ENCODE assay signal across 20 cellular contexts in genomic region chr4:110107868-110108267, GRCh38.
A peak's percentile ranks its signal among the peaks of the same experiment; 100 is the strongest.
DNase-seq lines count a peak whose midpoint lies in the region; ATAC-seq and TF ChIP-seq lines count a peak whose summit lies in the region.
"Had no signal": no experiment of that assay in that cellular context is flagged by ENCODE, and none has a peak within 500 bp of the region (broad histone marks: within the 10 kb centered on the region; RNA-seq: fewer than 3 reads in every experiment).

No MANE protein-coding gene starts in this region.

- H3F3A ChIP-seq in GM23338 (replicated peaks; ENCODE audit: low read depth): no peaks in the 10 kb centered on the region

- peaks cover 4% of the 10 kb centered on the region for H3K27me3 Mint-ChIP-seq in GM23338 (ENCODE audit: insufficient read depth, low read depth, poor library complexity)
- H3K27me3 Mint-ChIP-seq: activated CD4-positive, alpha-beta memory T cell treated with anti-CD3 and anti-CD28 coated beads for 36 hours; brain; T-cell had no signal

- H3K4me1 ChIP-seq in ACC112 (ENCODE audit: control insufficient read depth, insufficient read depth, low read length, unreplicated experiment): peaks cover 35% of the 10 kb centered on the region
- H3K4me1 ChIP-seq in GM23338 (ENCODE audit: insufficient read depth): peaks cover 47% of the 10 kb centered on the region
- peaks cover 0 to 22% (median 4%) of the 10 kb centered on the region in 3 donors for H3K4me1 ChIP-seq in esophagus squamous epithelium
- H3K4me1 ChIP-seq in prostate gland (replicated peaks): no peaks in the 10 kb centered on the region

- intact Hi-C loops in esophagus squamous epithelium (cut with DNase I) (no loop called here), prostate gland (cut with DNase I) (no loop called here)

- peak overlapping the region; percentile 73; the same call in 1 of the 2 replicates for H3K27ac Mint-ChIP-seq in GM23338
- H3K27ac Mint-ChIP-seq: activated CD4-positive, alpha-beta memory T cell treated with anti-CD3 and anti-CD28 coated beads for 36 hours; activated naive CD4-positive, alpha-beta T cell treated with anti-CD3 and anti-CD28 coated beads, Interleukin-2, amount 50 U/mL, for 72 hours; T-cell had no signal

- H2AFZ ChIP-seq in ACC112 (ENCODE audit: low read length, unreplicated experiment): no peak overlapping the region
- no peak overlapping the region for H2AFZ ChIP-seq in GM23338

- H3K27ac ChIP-seq in ACC112 (ENCODE audit: low read depth, low read length): peak overlapping the region; percentile 94
- no peak overlapping the region; the same call in 1 of the 2 replicates for H3K27ac ChIP-seq in GM23338 (ENCODE audit: low read depth)
- peak overlapping the region; percentile 74 for H3K27ac ChIP-seq in SK-N-MC
- no peak overlapping the region for H3K27ac ChIP-seq in esophagus squamous epithelium
- H3K27ac ChIP-seq in prostate gland: no peak overlapping the region

- no peak overlapping the region for H3K9ac ChIP-seq in SK-N-MC (ENCODE audit: insufficient read length)

- TF ChIP-seq POLR2A in esophagus squamous epithelium (IDR thresholded peaks at IDR 0.05) (no peak), prostate gland (IDR thresholded peaks at IDR 0.05) (no peak)

- H3K4me2 ChIP-seq in GM23338: no peak overlapping the region

- peaks cover 66% of the 10 kb centered on the region for H3K4me1 Mint-ChIP-seq in GM23338

- H3K27me3 ChIP-seq in ACC112 (ENCODE audit: insufficient read depth, low read length) (no peaks in the 10 kb centered on the region), GM23338 (ENCODE audit: insufficient read depth) (no peaks in the 10 kb centered on the region), esophagus squamous epithelium (no peaks in the 10 kb centered on the region), prostate gland (replicated peaks; ENCODE audit: insufficient read depth) (no peaks in the 10 kb centered on the region)

- DNase-seq in GM23338 (ENCODE audit: low spot score) (no peak), SK-N-MC (ENCODE audit: low read depth, low spot score) (no peak), fibroblast of pulmonary artery (ENCODE audit: low read depth) (peak; percentile 58), esophagus squamous epithelium (lab: John Stamatoyannopoulos, UW) (no peak), prostate gland (ENCODE audit: low spot score) (no peak)
- no peak for DNase-seq in activated naive CD4-positive, alpha-beta T cell treated with anti-CD3 and anti-CD28 coated beads, Interleukin-2, amount 50 U/mL, for 16 hours
- DNase-seq: activated CD4-positive, alpha-beta memory T cell treated with anti-CD3 and anti-CD28 coated beads for 36 hours; activated T-cell treated with anti-CD3 and anti-CD28 coated beads, Interleukin-2, amount 50 U/mL, for 4 hours; hypothalamus; KBM-7; NCI-H1417 treated with DMSO at 0.1 percent for 48 hours; NCI-H2171 treated with DMSO at 0.1 percent for 48 hours; right cardiac atrium; RPMI8226; T-cell had no signal

- H3K79me2 ChIP-seq in ACC112 (ENCODE audit: control insufficient read depth, insufficient read depth, low read length, unreplicated experiment) (peaks cover 5% of the 10 kb centered on the region), GM23338 (replicated peaks; ENCODE audit: insufficient read depth) (peaks cover 68% of the 10 kb centered on the region)

- TF ChIP-seq CTCF in GM23338 (conservative IDR thresholded peaks at IDR 0.05; ENCODE audit: low read depth in 2 of 2) (no peak), fibroblast of pulmonary artery (IDR thresholded peaks at IDR 0.05; ENCODE audit: low read length, missing control alignments) (no peak), esophagus squamous epithelium (IDR thresholded peaks at IDR 0.05) (no peak), prostate gland (IDR thresholded peaks at IDR 0.05) (no peak)

- no peak overlapping the region for H3K4me3 ChIP-seq in ACC112 (ENCODE audit: low read depth, low read length)
- no peak overlapping the region for H3K4me3 ChIP-seq in GM23338
- peak overlapping the region; percentile 16; the same call in 1 of the 2 replicates for H3K4me3 ChIP-seq in SK-N-MC
- H3K4me3 ChIP-seq in fibroblast of pulmonary artery (replicated peaks; ENCODE audit: low read depth, low read length): no peak overlapping the region
- no peak overlapping the region for H3K4me3 ChIP-seq in esophagus squamous epithelium
- H3K4me3 ChIP-seq in prostate gland: no peak overlapping the region
- H3K4me3 ChIP-seq: GM12878 had no signal

- no peaks in the 10 kb centered on the region for H3K36me3 ChIP-seq in ACC112 (ENCODE audit: insufficient read depth, low read length)
- no peaks in the 10 kb centered on the region for H3K36me3 ChIP-seq in GM23338 (ENCODE audit: insufficient read depth)
- H3K36me3 ChIP-seq in SK-N-MC (ENCODE audit: insufficient read depth, low read length): no peaks in the 10 kb centered on the region
- peaks cover 0 to 16% (median 0%) of the 10 kb centered on the region in 3 donors for H3K36me3 ChIP-seq in esophagus squamous epithelium
- no peaks in the 10 kb centered on the region for H3K36me3 ChIP-seq in prostate gland

- no peak overlapping the region for H3K4me3 Mint-ChIP-seq in GM23338
- H3K4me3 Mint-ChIP-seq: activated CD4-positive, alpha-beta memory T cell treated with anti-CD3 and anti-CD28 coated beads for 36 hours; activated T-cell treated with anti-CD3 and anti-CD28 coated beads, Interleukin-2, amount 50 U/mL, for 4 hours; T-cell had no signal

- peaks cover 26% of the 10 kb centered on the region; the same call in 2 of the 3 replicates for H3K36me3 Mint-ChIP-seq in GM23338 (ENCODE audit: low read depth)

- H3K9me3 ChIP-seq in SK-N-MC (ENCODE audit: low read depth, low read length): no peaks in the 10 kb centered on the region
- H3K9me3 ChIP-seq in esophagus squamous epithelium: no peaks in the 10 kb centered on the region
- H3K9me3 ChIP-seq in prostate gland: no peaks in the 10 kb centered on the region

- H3K9me3 Mint-ChIP-seq in GM23338: no peaks in the 10 kb centered on the region
- H3K9me3 Mint-ChIP-seq: activated CD4-positive, alpha-beta memory T cell treated with anti-CD3 and anti-CD28 coated beads for 36 hours; activated naive CD4-positive, alpha-beta T cell treated with anti-CD3 and anti-CD28 coated beads, Interleukin-2, amount 50 U/mL, for 72 hours; activated T-cell treated with anti-CD3 and anti-CD28 coated beads, Interleukin-2, amount 50 U/mL, for 4 hours; brain; T-cell had no signal

- H3K9me2 ChIP-seq in GM23338 (ENCODE audit: insufficient read depth): no peaks in the 10 kb centered on the region

- peaks cover 5% of the 10 kb centered on the region for H4K20me1 ChIP-seq in GM23338 (replicated peaks; ENCODE audit: insufficient read depth)

- ATAC-seq in GM23338: no peak
- ATAC-seq in HG03571 (IDR thresholded peaks at IDR 0.05; ENCODE audit: unreplicated experiment): no peak
- ATAC-seq: activated naive CD4-positive, alpha-beta T cell treated with anti-CD3 and anti-CD28 coated beads, Interleukin-2, amount 50 U/mL, for 72 hours; activated T-cell treated with anti-CD3 and anti-CD28 coated beads, Interleukin-2, amount 50 U/mL, for 4 hours; right cardiac atrium; T-cell had no signal

TF ChIP-seq in GM23338, 12 proteins besides CTCF, POLR2A, EP300 and RAD21 (continues in another document):
- TF ChIP-seq STAT1 (IDR thresholded peaks at IDR 0.05; ENCODE audit: unreplicated experiment) (no peak), EZH2 (IDR thresholded peaks at IDR 0.05; ENCODE audit: low read depth, unreplicated experiment) (no peak), CREB1 (CRISPR knock-in tag; IDR thresholded peaks at IDR 0.05; ENCODE audit: low read depth) (no peak), JUNB (IDR thresholded peaks at IDR 0.05; ENCODE audit: unreplicated experiment) (no peak), ETS1 (IDR thresholded peaks at IDR 0.05) (no peak), REST (IDR thresholded peaks at IDR 0.05; ENCODE audit: unreplicated experiment) (no peak), ZNF331 (CRISPR knock-in tag; IDR thresholded peaks at IDR 0.05; ENCODE audit: low read depth) (no peak), POLR2AphosphoS5 (IDR thresholded peaks at IDR 0.05; ENCODE audit: low read depth) (no peak)

Comparison
In these comparisons a context has a peak if more than half of its experiments do, and no peak if none do; other contexts are left out.
1. H3K27ac ChIP-seq: peak in ACC112 (single experiment) and SK-N-MC (single experiment); none in GM23338 (single experiment), esophagus squamous epithelium (0 of 4) and prostate gland (0 of 2).